ENCODE assay signal across 1 cellular context in genomic region chr4:3206439-3207100, GRCh38.
TF ChIP-seq lines count a peak whose summit lies in the region.

No MANE protein-coding gene starts in this region.

TF ChIP-seq in WTC11, 78 proteins besides CTCF, POLR2A, EP300 and RAD21 (continued from another document):
- TF ChIP-seq ERG (CRISPR knock-in tag; IDR thresholded peaks at IDR 0.05) = no peak
- no peak for TF ChIP-seq SMAD4 (CRISPR knock-in tag; IDR thresholded peaks at IDR 0.05)
- no peak for TF ChIP-seq RORB (CRISPR knock-in tag; IDR thresholded peaks at IDR 0.05)
- no peak for TF ChIP-seq CREB1 (CRISPR knock-in tag; IDR thresholded peaks at IDR 0.05)
TF ChIP-seq in WTC11: peak in this region for 0.
